Comparison of ENCODE assay signal across 2 cellular contexts in genomic region chr20:17772005-17772343, GRCh38.
TF ChIP-seq lines count a peak whose summit lies in the region.

No MANE protein-coding gene starts in this region.

TF ChIP-seq in H1, 55 proteins besides CTCF, POLR2A, EP300 and RAD21:
- TF ChIP-seq KDM5A (IDR thresholded peaks at IDR 0.05; ENCODE audit: low read length), result no peak

TF ChIP-seq in neural cell, 6 proteins besides CTCF, POLR2A, EP300 and RAD21:
- TF ChIP-seq MXI1 (conservative IDR thresholded peaks at IDR 0.05; ENCODE audit: poor library complexity, severe bottlenecking), result no peak
- TF ChIP-seq SMC3 (conservative IDR thresholded peaks at IDR 0.05; ENCODE audit: poor library complexity), result no peak
- TF ChIP-seq TAF1 (IDR thresholded peaks at IDR 0.05; ENCODE audit: low read depth), result no peak
- no peak for TF ChIP-seq POLR2AphosphoS5 (IDR thresholded peaks at IDR 0.05)
TF ChIP-seq in neural cell: peak in this region for 0.
